In the genomic region with DNA sequence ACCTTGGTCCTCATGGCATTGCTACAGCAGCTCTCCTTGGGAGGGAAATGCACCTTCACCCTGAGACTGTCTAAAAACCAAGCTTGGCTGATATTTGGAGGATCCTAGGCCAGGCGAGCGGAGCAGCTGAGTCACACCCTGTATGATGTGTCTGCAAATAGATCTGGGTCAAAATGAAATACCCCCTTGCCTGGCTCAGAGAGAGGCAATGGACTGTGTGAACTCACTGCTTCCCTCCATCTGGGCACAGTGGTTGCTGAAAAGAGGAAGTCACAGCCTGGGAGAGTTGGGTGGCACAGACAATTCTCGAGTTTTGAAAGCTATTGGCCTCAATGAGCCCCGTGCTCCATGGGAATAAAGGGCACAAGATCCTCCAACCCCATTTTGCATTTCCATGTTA, we compare ENCODE assay signal across 9 cellular contexts.
DNase-seq lines count a peak whose midpoint lies in the region; ATAC-seq, FAIRE-seq and TF ChIP-seq lines count a peak whose summit lies in the region.
"Had no signal": no experiment of that assay in that cellular context is flagged by ENCODE, and none has a peak within 500 bp of the region (broad histone marks: within the 10 kb centered on the region; RNA-seq: fewer than 3 reads in every experiment).

No MANE protein-coding gene starts in this region.

- peak; percentile 85 for ATAC-seq in GM21529 (IDR thresholded peaks at IDR 0.05; ENCODE audit: unreplicated experiment)
- no peak for ATAC-seq in GM19328 (IDR thresholded peaks at IDR 0.05; ENCODE audit: unreplicated experiment)

- FAIRE-seq in GM12891 (lab: Jason Lieb, UNC), result peak; percentile 92

- H3K27me3 Mint-ChIP-seq in immature natural killer cell (ENCODE audit: low read depth in 3 of 3), result peaks cover 3 to 19% (median 6%) of the 10 kb centered on the region in 3 donors

- no peak overlapping the region for H3K27ac Mint-ChIP-seq in immature natural killer cell

- H3K4me3 Mint-ChIP-seq in immature natural killer cell, result no peak overlapping the region
- H3K4me3 Mint-ChIP-seq: central memory CD8-positive, alpha-beta T cell had no signal

- no peaks in the 10 kb centered on the region for H3K9me3 Mint-ChIP-seq in immature natural killer cell
- H3K9me3 Mint-ChIP-seq: central memory CD8-positive, alpha-beta T cell had no signal

- no peaks in the 10 kb centered on the region for H3K36me3 Mint-ChIP-seq in immature natural killer cell

- H3K4me1 Mint-ChIP-seq in immature natural killer cell, result no peaks in the 10 kb centered on the region
- H3K4me1 Mint-ChIP-seq: central memory CD8-positive, alpha-beta T cell had no signal

- TF ChIP-seq POLR2A in GM12891 (IDR thresholded peaks at IDR 0.05; ENCODE audit: low read depth, low read length), result no peak

- peak; percentile 17 for DNase-seq in GM12891 (ENCODE audit: insufficient read length, low spot score)
- DNase-seq in NAMALWA (ENCODE audit: low spot score), result peak; percentile 48
- DNase-seq in islet precursor cell, result peak; percentile 45
- no peak for DNase-seq in immature natural killer cell
- DNase-seq in activated naive CD4-positive, alpha-beta T cell (lab: John Stamatoyannopoulos, UW), result no peak
- DNase-seq in SHP77 treated with DMSO at 0.1 percent for 48 hours (lab: John Stamatoyannopoulos, UW), result no peak

TF ChIP-seq in GM12891, 5 proteins besides CTCF, POLR2A, EP300 and RAD21:
- TF ChIP-seq POLR2AphosphoS5 (IDR thresholded peaks at IDR 0.05; ENCODE audit: low read depth, low read length) (no peak), POU2F2 (IDR thresholded peaks at IDR 0.05; ENCODE audit: low read depth, low read length) (no peak), SPI1 (IDR thresholded peaks at IDR 0.05; ENCODE audit: low read depth, low read length) (peak; percentile 95), TAF1 (IDR thresholded peaks at IDR 0.05; ENCODE audit: low read depth, low read length) (no peak), PAX5 (IDR thresholded peaks at IDR 0.05; ENCODE audit: insufficient read depth, low read length, severe bottlenecking) (no peak)

Comparison
In these comparisons a context has a peak if more than half of its experiments do, and no peak if none do; other contexts are left out.
1. DNase-seq: peak in GM12891 (single experiment), NAMALWA (single experiment) and islet precursor cell (single experiment); none in immature natural killer cell (0 of 3), activated naive CD4-positive, alpha-beta T cell (0 of 4) and SHP77 treated with DMSO at 0.1 percent for 48 hours (single experiment).